2 cellular contexts compared by ENCODE assay signal in genomic region chr10:14925268-14925667, GRCh38.
TF ChIP-seq lines count a peak whose summit lies in the region.

No MANE protein-coding gene starts in this region.

TF ChIP-seq in IMR-90, 13 proteins besides CTCF, POLR2A, EP300 and RAD21:
- TF ChIP-seq RFX5 (IDR thresholded peaks at IDR 0.05; ENCODE audit: low read depth, low read length) (no peak), MAFK (IDR thresholded peaks at IDR 0.05; ENCODE audit: low read depth, low read length) (peak; percentile 90)
TF ChIP-seq in IMR-90: peak in this region for 1.

TF ChIP-seq in K562, 482 proteins besides CTCF, POLR2A, EP300 and RAD21:
- TF ChIP-seq MAFG (tag; conservative IDR thresholded peaks at IDR 0.05) (peak; percentile 73), RAD51 (IDR thresholded peaks at IDR 0.05; ENCODE audit: borderline replicate concordance, low read depth) (no peak), C11orf30 (IDR thresholded peaks at IDR 0.05; ENCODE audit: low read depth) (peak; percentile 77), SOX6 (IDR thresholded peaks at IDR 0.05) (no peak), MAFF (IDR thresholded peaks at IDR 0.05; ENCODE audit: low read length) (peak; percentile 86), MAFK (IDR thresholded peaks at IDR 0.05; ENCODE audit: low read length) (peak; percentile 81), ZNF830 (CRISPR knock-in tag; IDR thresholded peaks at IDR 0.05) (no peak), ZNF316 (IDR thresholded peaks at IDR 0.05) (peak; percentile 87)
